ENCODE assay signal across 8 cellular contexts in genomic region chr11:65574963-65575567, GRCh38. TPM values are rescaled to one million over a fixed set of nuclear protein-coding genes. Genes with fewer than 3 reads are reported as not detected.
DNase-seq lines count a peak whose midpoint lies in the region; ATAC-seq and TF ChIP-seq lines count a peak whose summit lies in the region.

No MANE protein-coding gene starts in this region.

- no peaks in the 10 kb centered on the region for H3K27me3 Mint-ChIP-seq in activated CD8-positive, alpha-beta T cell treated with anti-CD3 and anti-CD28 coated beads, Interleukin-2, amount 10 ng/mL, durations not matched to agents 7 days and 5 days (ENCODE audit: low read depth)

- peak overlapping the region; percentile 89 for H3K27ac Mint-ChIP-seq in activated CD8-positive, alpha-beta T cell treated with anti-CD3 and anti-CD28 coated beads, Interleukin-2, amount 10 ng/mL, durations not matched to agents 7 days and 5 days
- H3K27ac Mint-ChIP-seq in stimulated activated effector memory CD8-positive, alpha-beta T cell treated with anti-CD3 and anti-CD28 coated beads, Interleukin-12 subunit alpha, Interleukin-12 subunit beta, amount 100 ng/mL, for 72 hours, result peak overlapping the region; percentile 94

- DNase-seq in A673 (ENCODE audit: low spot score) (peak; percentile 55), hepatocyte (ENCODE audit: low spot score) (peak; percentile 71), T-helper 9 cell (no peak), NCI-H2196 (lab: John Stamatoyannopoulos, UW; ENCODE audit: unreplicated experiment) (no peak)
- no peak for DNase-seq in activated CD8-positive, alpha-beta T cell treated with anti-CD3 and anti-CD28 coated beads, Interleukin-2, amount 10 ng/mL, durations not matched to agents 7 days and 5 days
- peak in 1 of 2 donors; percentile 78 for DNase-seq in stimulated activated effector memory CD8-positive, alpha-beta T cell treated with anti-CD3 and anti-CD28 coated beads, Interleukin-12 subunit alpha, Interleukin-12 subunit beta, amount 100 ng/mL, for 72 hours (ENCODE audit: low spot score in 2 of 2)
- DNase-seq in stimulated activated CD4-positive, alpha-beta T cell treated with anti-CD3 and anti-CD28 coated beads, Interleukin-15, amount 100 ng/mL, for 24 hours, result no peak

- peak overlapping the region; percentile 98 for H3K4me2 ChIP-seq in hepatocyte

- no peaks in the 10 kb centered on the region for H3K9me3 Mint-ChIP-seq in activated CD8-positive, alpha-beta T cell treated with anti-CD3 and anti-CD28 coated beads, Interleukin-2, amount 10 ng/mL, durations not matched to agents 7 days and 5 days (ENCODE audit: insufficient read depth)
- no peaks in the 10 kb centered on the region for H3K9me3 Mint-ChIP-seq in stimulated activated effector memory CD8-positive, alpha-beta T cell treated with anti-CD3 and anti-CD28 coated beads, Interleukin-12 subunit alpha, Interleukin-12 subunit beta, amount 100 ng/mL, for 72 hours

- peaks cover 19% of the 10 kb centered on the region for H4K20me1 ChIP-seq in hepatocyte (ENCODE audit: insufficient read depth, poor library complexity, severe bottlenecking)

- peak; percentile 5 for ATAC-seq in activated CD8-positive, alpha-beta T cell treated with anti-CD3 and anti-CD28 coated beads, Interleukin-2, amount 10 ng/mL, durations not matched to agents 7 days and 5 days
- ATAC-seq in stimulated activated effector memory CD8-positive, alpha-beta T cell treated with anti-CD3 and anti-CD28 coated beads, Interleukin-12 subunit alpha, Interleukin-12 subunit beta, amount 100 ng/mL, for 72 hours, result peak; percentile 0

- H3K4me1 Mint-ChIP-seq in activated CD8-positive, alpha-beta T cell treated with anti-CD3 and anti-CD28 coated beads, Interleukin-2, amount 10 ng/mL, durations not matched to agents 7 days and 5 days (ENCODE audit: low read depth), result peaks cover 66% of the 10 kb centered on the region
- H3K4me1 Mint-ChIP-seq in stimulated activated effector memory CD8-positive, alpha-beta T cell treated with anti-CD3 and anti-CD28 coated beads, Interleukin-12 subunit alpha, Interleukin-12 subunit beta, amount 100 ng/mL, for 72 hours, result peaks cover 62% of the 10 kb centered on the region

- POLR2A ChIA-PET in A673 (lab: Charles Lee; ENCODE audit: low non-redundant PET) (no interaction called here), HEK293 (lab: Yijun Ruan, JAX) (interaction anchor here (0.7 to 1.3 kb wide), 7 partner anchors 11 to 282 kb away, joined by 3 to 5 read pairs (median 3); partner anchors contain the start of genes PCNX3 and SIPA1)
- POLR2A ChIA-PET in activated CD8-positive, alpha-beta T cell treated with anti-CD3 and anti-CD28 coated beads, Interleukin-2, amount 10 ng/mL, durations not matched to agents 7 days and 5 days (lab: Charles Lee), result interaction anchor here (0.7 to 2.1 kb wide), 9 partner anchors 11 to 457 kb away, joined by 3 to 9 read pairs (median 4); partner anchors contain the start of gene ZNHIT2

- 26% methylated on average over 19 of the region's 19 CpGs for WGBS in hepatocyte (ENCODE audit: low lambda C conversion rate, missing lambda C conversion rate)

- TF ChIP-seq CTCF in A673 (conservative IDR thresholded peaks at IDR 0.05; ENCODE audit: low read depth, low read length) (no peak), HEK293 (tag by site-specific recombination; IDR thresholded peaks at IDR 0.05) (no peak), hepatocyte (IDR thresholded peaks at IDR 0.05; ENCODE audit: poor library complexity) (no peak)

- no peak overlapping the region for H2AFZ ChIP-seq in hepatocyte

- H3K79me2 ChIP-seq in hepatocyte, result peaks cover 31% of the 10 kb centered on the region

- no TSS peak for BruUV-seq in A673 (replicated peaks; lab: Mats Ljungman, UMichigan)

- peak overlapping the region; percentile 87 for H3K4me3 ChIP-seq in A673 (ENCODE audit: low read depth, low read length, poor library complexity, severe bottlenecking)
- peak overlapping the region; percentile 39 for H3K4me3 ChIP-seq in HEK293 (ENCODE audit: low read depth, low read length)
- H3K4me3 ChIP-seq in hepatocyte, result peak overlapping the region; percentile 79

- H3K4me1 ChIP-seq in A673 (ENCODE audit: insufficient read depth, low read length, poor library complexity, severe bottlenecking) (peaks cover 45% of the 10 kb centered on the region), HEK293 (ENCODE audit: control insufficient read depth, insufficient read depth, low read length) (peaks cover 17% of the 10 kb centered on the region; the same call in 1 of the 2 replicates), hepatocyte (ENCODE audit: insufficient read depth) (peaks cover 57% of the 10 kb centered on the region)

- CTCF ChIA-PET in A673 (lab: Charles Lee) (no interaction called here), HEK293 (lab: Yijun Ruan, JAX) (interaction anchor here (0.5 to 3.5 kb wide), 9 partner anchors 13 to 466 kb away, joined by 3 to 28 read pairs (median 4); no protein-coding TSS in a partner anchor)
- CTCF ChIA-PET in activated CD8-positive, alpha-beta T cell treated with anti-CD3 and anti-CD28 coated beads, Interleukin-2, amount 10 ng/mL, durations not matched to agents 7 days and 5 days (lab: Charles Lee), result interaction anchor here (0.8 to 5.2 kb wide), 8 partner anchors 13 to 314 kb away, joined by 3 to 88 read pairs (median 6); partner anchors contain the start of genes KCNK7 and PCNX3

- peak overlapping the region; percentile 91 for H3K4me3 Mint-ChIP-seq in activated CD8-positive, alpha-beta T cell treated with anti-CD3 and anti-CD28 coated beads, Interleukin-2, amount 10 ng/mL, durations not matched to agents 7 days and 5 days
- H3K4me3 Mint-ChIP-seq in stimulated activated effector memory CD8-positive, alpha-beta T cell treated with anti-CD3 and anti-CD28 coated beads, Interleukin-12 subunit alpha, Interleukin-12 subunit beta, amount 100 ng/mL, for 72 hours, result peak overlapping the region; percentile 96

- peaks cover 42% of the 10 kb centered on the region for H3K36me3 Mint-ChIP-seq in activated CD8-positive, alpha-beta T cell treated with anti-CD3 and anti-CD28 coated beads, Interleukin-2, amount 10 ng/mL, durations not matched to agents 7 days and 5 days (ENCODE audit: low read depth)
- H3K36me3 Mint-ChIP-seq in stimulated activated effector memory CD8-positive, alpha-beta T cell treated with anti-CD3 and anti-CD28 coated beads, Interleukin-12 subunit alpha, Interleukin-12 subunit beta, amount 100 ng/mL, for 72 hours, result peaks cover 94% of the 10 kb centered on the region

- no peaks in the 10 kb centered on the region for H3K9me2 ChIP-seq in hepatocyte (replicated peaks; ENCODE audit: insufficient read depth)

- peaks cover 3% of the 10 kb centered on the region for H3K36me3 ChIP-seq in A673 (ENCODE audit: insufficient read depth, low read length, poor library complexity, severe bottlenecking)
- peaks cover 0 to 10% of the 10 kb centered on the region in 2 experiments; a peak in 1 of 3 replicates for H3K36me3 ChIP-seq in HEK293 (ENCODE audit: control insufficient read depth in 2 of 2, insufficient read depth in 1 of 2, low read length in 2 of 2)
- H3K36me3 ChIP-seq in hepatocyte (replicated peaks; ENCODE audit: insufficient read depth, low read depth), result no peaks in the 10 kb centered on the region

- H3K9me3 ChIP-seq in A673 (ENCODE audit: low read depth, low read length, poor library complexity, severe bottlenecking) (no peaks in the 10 kb centered on the region), HEK293 (ENCODE audit: control insufficient read depth, insufficient read depth, low read depth, low read length) (no peaks in the 10 kb centered on the region), hepatocyte (ENCODE audit: low read depth) (no peaks in the 10 kb centered on the region)

- no peaks in the 10 kb centered on the region for H3K27me3 ChIP-seq in A673 (replicated peaks; ENCODE audit: insufficient read depth, low read depth, low read length, poor library complexity)
- no peaks in the 10 kb centered on the region for H3K27me3 ChIP-seq in hepatocyte

- intact Hi-C loops in A673 (cut with micrococcal nuclease; ENCODE audit: unreplicated experiment), result loop anchor here (5.0 kb wide), 2 partner anchors 32 to 193 kb away; partner anchors contain the start of gene SLC25A45

- H3K27ac ChIP-seq in A673 (ENCODE audit: low read depth, low read length, poor library complexity, severe bottlenecking) (peak overlapping the region; percentile 75), HEK293 (ENCODE audit: extremely low read depth, low read depth, low read length) (no peak overlapping the region; the same call in 1 of the 2 replicates), hepatocyte (peak overlapping the region; percentile 82)

TF ChIP-seq in HEK293, 187 proteins besides CTCF, POLR2A, EP300 and RAD21 (continues in another document):
- TF ChIP-seq, protein P1, sequence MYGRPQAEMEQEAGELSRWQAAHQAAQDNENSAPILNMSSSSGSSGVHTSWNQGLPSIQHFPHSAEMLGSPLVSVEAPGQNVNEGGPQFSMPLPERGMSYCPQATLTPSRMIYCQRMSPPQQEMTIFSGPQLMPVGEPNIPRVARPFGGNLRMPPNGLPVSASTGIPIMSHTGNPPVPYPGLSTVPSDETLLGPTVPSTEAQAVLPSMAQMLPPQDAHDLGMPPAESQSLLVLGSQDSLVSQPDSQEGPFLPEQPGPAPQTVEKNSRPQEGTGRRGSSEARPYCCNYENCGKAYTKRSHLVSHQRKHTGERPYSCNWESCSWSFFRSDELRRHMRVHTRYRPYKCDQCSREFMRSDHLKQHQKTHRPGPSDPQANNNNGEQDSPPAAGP (tag by site-specific recombination; IDR thresholded peaks at IDR 0.05), result no peak
- TF ChIP-seq ZNF37A (tag by site-specific recombination; IDR thresholded peaks at IDR 0.05), result no peak

RNA-seq across cellular contexts. Expression of gene EHBP1L1, which starts 0.8 kb away (rescaled TPM):
- total RNA-seq in A673 (2021), result 29.5 and 40.9 TPM in 2 replicates
- 10 to 100 TPM; 94.4 to 95.3 TPM for total RNA-seq in activated CD8-positive, alpha-beta T cell treated with anti-CD3 and anti-CD28 coated beads, Interleukin-2, amount 10 ng/mL, durations not matched to agents 7 days and 5 days
- total RNA-seq in hepatocyte, result 8.4 and 20.9 TPM in 2 replicates
- polyA plus RNA-seq in hepatocyte, result 12.5 and 18.1 TPM in 2 replicates

RNA-seq across cellular contexts. Expression of gene FAM89B, which starts 2.7 kb away (rescaled TPM):
- 79.8 and 88.3 TPM in 2 replicates for total RNA-seq in A673 (2021)
- total RNA-seq in activated CD8-positive, alpha-beta T cell treated with anti-CD3 and anti-CD28 coated beads, Interleukin-2, amount 10 ng/mL, durations not matched to agents 7 days and 5 days, result 10 to 100 TPM; 32.0 to 33.6 TPM
- total RNA-seq in hepatocyte, result 28.5 and 34.1 TPM in 2 replicates
- polyA plus RNA-seq in hepatocyte, result 105 and 112 TPM in 2 replicates

RNA-seq across cellular contexts. Expression of gene ZNRD2, which starts 4.8 kb away (rescaled TPM):
- total RNA-seq in A673 (2021) (95.4 and 98.9 TPM in 2 replicates), hepatocyte (20.5 and 20.8 TPM in 2 replicates)
- 10 to 100 TPM; 39.2 to 40.7 TPM for total RNA-seq in activated CD8-positive, alpha-beta T cell treated with anti-CD3 and anti-CD28 coated beads, Interleukin-2, amount 10 ng/mL, durations not matched to agents 7 days and 5 days
- 52.4 and 57.3 TPM in 2 replicates for polyA plus RNA-seq in hepatocyte

RNA-seq across cellular contexts. Expression of gene LTBP3, which starts 16.9 kb away (rescaled TPM):
- total RNA-seq in A673 (2021) (92.1 and 123 TPM in 2 replicates), hepatocyte (46.0 and 53.7 TPM in 2 replicates)
- 10 to 100 TPM; 64.7 to 70.8 TPM for total RNA-seq in activated CD8-positive, alpha-beta T cell treated with anti-CD3 and anti-CD28 coated beads, Interleukin-2, amount 10 ng/mL, durations not matched to agents 7 days and 5 days
- 85.3 and 101 TPM in 2 replicates for polyA plus RNA-seq in hepatocyte

RNA-seq across cellular contexts. Expression of gene KCNK7, which starts 20.5 kb away (rescaled TPM):
- 1.7 and 2.3 TPM in 2 replicates for total RNA-seq in A673 (2021)
- total RNA-seq in activated CD8-positive, alpha-beta T cell treated with anti-CD3 and anti-CD28 coated beads, Interleukin-2, amount 10 ng/mL, durations not matched to agents 7 days and 5 days, result under 1 TPM; 0.95 to 0.99 TPM
- not detected in 2 replicates for total RNA-seq in hepatocyte
- 0.37 TPM in 1 of 2 replicates, not detected in the other for polyA plus RNA-seq in hepatocyte

Comparison
In these comparisons a context has a peak if more than half of its experiments do, and no peak if none do; other contexts are left out.
1. DNase-seq: peak in A673 (single experiment) and hepatocyte (single experiment); none in activated CD8-positive, alpha-beta T cell treated with anti-CD3 and anti-CD28 coated beads, Interleukin-2, amount 10 ng/mL, durations not matched to agents 7 days and 5 days (single experiment), T-helper 9 cell (single experiment), NCI-H2196 (single experiment) and stimulated activated CD4-positive, alpha-beta T cell treated with anti-CD3 and anti-CD28 coated beads, Interleukin-15, amount 100 ng/mL, for 24 hours (single experiment).
2. Peak in every context shown above with its lines, with median percentiles within 50 percentile points of each other: H3K4me3 ChIP-seq.